ENCODE assay signal across 1 cellular context in genomic region chr1:32393832-32394140, GRCh38.
TF ChIP-seq lines count a peak whose summit lies in the region.

No MANE protein-coding gene starts in this region.

TF ChIP-seq in HEK293, 187 proteins besides CTCF, POLR2A, EP300 and RAD21 (continued from another document):
- TF ChIP-seq OVOL3 (tag by site-specific recombination; IDR thresholded peaks at IDR 0.05): no peak
- TF ChIP-seq ZNF398 (tag by site-specific recombination; IDR thresholded peaks at IDR 0.05): 0 out of 2 replicates have a peak, but pooled peaks have one; percentile 12
